In the genomic region with DNA sequence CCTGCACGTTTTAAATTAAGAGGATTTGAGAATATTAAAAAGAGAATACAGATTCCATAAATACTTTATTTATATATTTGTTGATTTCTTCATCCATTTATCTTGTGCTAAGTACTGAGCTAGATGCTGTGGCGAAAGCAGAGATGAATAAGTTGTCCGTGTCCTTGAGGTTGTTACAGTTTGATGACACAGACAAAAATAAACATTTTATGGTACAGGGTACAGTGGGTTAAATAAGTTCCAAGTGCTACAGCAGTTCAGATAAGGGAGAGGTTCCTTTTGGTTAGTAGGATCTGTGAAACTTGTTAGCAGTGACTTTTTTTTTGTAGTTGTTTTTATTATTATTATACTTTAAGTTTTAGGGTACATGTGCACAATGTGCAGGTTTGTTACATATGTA, we compare ENCODE assay signal across 1 cellular context.
TF ChIP-seq lines count a peak whose summit lies in the region.

No MANE protein-coding gene starts in this region.

TF ChIP-seq in HepG2, 621 proteins besides CTCF, POLR2A, EP300 and RAD21 (continued from another document and continues in another):
- TF ChIP-seq, protein P1, sequence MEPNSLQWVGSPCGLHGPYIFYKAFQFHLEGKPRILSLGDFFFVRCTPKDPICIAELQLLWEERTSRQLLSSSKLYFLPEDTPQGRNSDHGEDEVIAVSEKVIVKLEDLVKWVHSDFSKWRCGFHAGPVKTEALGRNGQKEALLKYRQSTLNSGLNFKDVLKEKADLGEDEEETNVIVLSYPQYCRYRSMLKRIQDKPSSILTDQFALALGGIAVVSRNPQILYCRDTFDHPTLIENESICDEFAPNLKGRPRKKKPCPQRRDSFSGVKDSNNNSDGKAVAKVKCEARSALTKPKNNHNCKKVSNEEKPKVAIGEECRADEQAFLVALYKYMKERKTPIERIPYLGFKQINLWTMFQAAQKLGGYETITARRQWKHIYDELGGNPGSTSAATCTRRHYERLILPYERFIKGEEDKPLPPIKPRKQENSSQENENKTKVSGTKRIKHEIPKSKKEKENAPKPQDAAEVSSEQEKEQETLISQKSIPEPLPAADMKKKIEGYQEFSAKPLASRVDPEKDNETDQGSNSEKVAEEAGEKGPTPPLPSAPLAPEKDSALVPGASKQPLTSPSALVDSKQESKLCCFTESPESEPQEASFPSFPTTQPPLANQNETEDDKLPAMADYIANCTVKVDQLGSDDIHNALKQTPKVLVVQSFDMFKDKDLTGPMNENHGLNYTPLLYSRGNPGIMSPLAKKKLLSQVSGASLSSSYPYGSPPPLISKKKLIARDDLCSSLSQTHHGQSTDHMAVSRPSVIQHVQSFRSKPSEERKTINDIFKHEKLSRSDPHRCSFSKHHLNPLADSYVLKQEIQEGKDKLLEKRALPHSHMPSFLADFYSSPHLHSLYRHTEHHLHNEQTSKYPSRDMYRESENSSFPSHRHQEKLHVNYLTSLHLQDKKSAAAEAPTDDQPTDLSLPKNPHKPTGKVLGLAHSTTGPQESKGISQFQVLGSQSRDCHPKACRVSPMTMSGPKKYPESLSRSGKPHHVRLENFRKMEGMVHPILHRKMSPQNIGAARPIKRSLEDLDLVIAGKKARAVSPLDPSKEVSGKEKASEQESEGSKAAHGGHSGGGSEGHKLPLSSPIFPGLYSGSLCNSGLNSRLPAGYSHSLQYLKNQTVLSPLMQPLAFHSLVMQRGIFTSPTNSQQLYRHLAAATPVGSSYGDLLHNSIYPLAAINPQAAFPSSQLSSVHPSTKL (CRISPR knock-in tag; IDR thresholded peaks at IDR 0.05): peak; percentile 71
- TF ChIP-seq, protein P2, sequence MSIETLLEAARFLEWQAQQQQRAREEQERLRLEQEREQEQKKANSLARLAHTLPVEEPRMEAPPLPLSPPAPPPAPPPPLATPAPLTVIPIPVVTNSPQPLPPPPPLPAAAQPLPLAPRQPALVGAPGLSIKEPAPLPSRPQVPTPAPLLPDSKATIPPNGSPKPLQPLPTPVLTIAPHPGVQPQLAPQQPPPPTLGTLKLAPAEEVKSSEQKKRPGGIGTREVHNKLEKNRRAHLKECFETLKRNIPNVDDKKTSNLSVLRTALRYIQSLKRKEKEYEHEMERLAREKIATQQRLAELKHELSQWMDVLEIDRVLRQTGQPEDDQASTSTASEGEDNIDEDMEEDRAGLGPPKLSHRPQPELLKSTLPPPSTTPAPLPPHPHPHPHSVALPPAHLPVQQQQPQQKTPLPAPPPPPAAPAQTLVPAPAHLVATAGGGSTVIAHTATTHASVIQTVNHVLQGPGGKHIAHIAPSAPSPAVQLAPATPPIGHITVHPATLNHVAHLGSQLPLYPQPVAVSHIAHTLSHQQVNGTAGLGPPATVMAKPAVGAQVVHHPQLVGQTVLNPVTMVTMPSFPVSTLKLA (IDR thresholded peaks at IDR 0.05): no peak
- TF ChIP-seq RXRB (CRISPR knock-in tag; IDR thresholded peaks at IDR 0.05; ENCODE audit: borderline replicate concordance) (0 out of 2 replicates have a peak, but pooled peaks have one; percentile 43), FOXC1 (CRISPR knock-in tag; IDR thresholded peaks at IDR 0.05; ENCODE audit: borderline replicate concordance) (no peak), ZNF780A (CRISPR knock-in tag; IDR thresholded peaks at IDR 0.05) (no peak), ZFX (CRISPR knock-in tag; IDR thresholded peaks at IDR 0.05; ENCODE audit: low read depth) (no peak), FOSL2 (CRISPR knock-in tag; IDR thresholded peaks at IDR 0.05) (peak; percentile 50; the same call in 1 of the 2 replicates), SAFB2 (CRISPR knock-in tag; IDR thresholded peaks at IDR 0.05; ENCODE audit: borderline replicate concordance, low read depth) (no peak), AHDC1 (CRISPR knock-in tag; IDR thresholded peaks at IDR 0.05; ENCODE audit: borderline replicate concordance) (peak; percentile 44; the same call in 1 of the 2 replicates), SATB2 (CRISPR knock-in tag; IDR thresholded peaks at IDR 0.05) (no peak), ZNF34 (CRISPR knock-in tag; IDR thresholded peaks at IDR 0.05; ENCODE audit: borderline replicate concordance) (no peak), ISX (CRISPR knock-in tag; conservative IDR thresholded peaks at IDR 0.05) (no peak), JUN (CRISPR knock-in tag; IDR thresholded peaks at IDR 0.05) (no peak), PCBP1 (IDR thresholded peaks at IDR 0.05; ENCODE audit: borderline replicate concordance, low read depth, low read length) (no peak), MAZ (IDR thresholded peaks at IDR 0.05; ENCODE audit: borderline replicate concordance, low read depth, low read length) (no peak), MAZ (CRISPR knock-in tag; IDR thresholded peaks at IDR 0.05; ENCODE audit: low read depth) (no peak), ZNF713 (CRISPR knock-in tag; IDR thresholded peaks at IDR 0.05) (no peak), KLF16 (CRISPR knock-in tag; IDR thresholded peaks at IDR 0.05) (no peak), FOXP1 (IDR thresholded peaks at IDR 0.05) (no peak), FOXP1 (CRISPR knock-in tag; IDR thresholded peaks at IDR 0.05) (peak; percentile 5; the same call in 1 of the 2 replicates), SRSF9 (IDR thresholded peaks at IDR 0.05; ENCODE audit: borderline replicate concordance, insufficient read depth, low read depth, low read length, poor library complexity, severe bottlenecking) (no peak), PHF21A (CRISPR knock-in tag; IDR thresholded peaks at IDR 0.05) (no peak), RFXANK (CRISPR knock-in tag; IDR thresholded peaks at IDR 0.05) (no peak), HNF4A (CRISPR knock-in tag; IDR thresholded peaks at IDR 0.05) (peak; percentile 42), LBX2 (CRISPR knock-in tag; IDR thresholded peaks at IDR 0.05; ENCODE audit: borderline replicate concordance) (no peak), ZNF432 (CRISPR knock-in tag; IDR thresholded peaks at IDR 0.05; ENCODE audit: borderline replicate concordance) (no peak), FOXA1 (IDR thresholded peaks at IDR 0.05) (no peak), FOXA1 (CRISPR knock-in tag; IDR thresholded peaks at IDR 0.05) (peak; percentile 41; the same call in 1 of the 2 replicates), MAFF (IDR thresholded peaks at IDR 0.05; ENCODE audit: low read depth, low read length) (peak; percentile 40; the same call in 1 of the 2 replicates)
- TF ChIP-seq, protein P3, sequence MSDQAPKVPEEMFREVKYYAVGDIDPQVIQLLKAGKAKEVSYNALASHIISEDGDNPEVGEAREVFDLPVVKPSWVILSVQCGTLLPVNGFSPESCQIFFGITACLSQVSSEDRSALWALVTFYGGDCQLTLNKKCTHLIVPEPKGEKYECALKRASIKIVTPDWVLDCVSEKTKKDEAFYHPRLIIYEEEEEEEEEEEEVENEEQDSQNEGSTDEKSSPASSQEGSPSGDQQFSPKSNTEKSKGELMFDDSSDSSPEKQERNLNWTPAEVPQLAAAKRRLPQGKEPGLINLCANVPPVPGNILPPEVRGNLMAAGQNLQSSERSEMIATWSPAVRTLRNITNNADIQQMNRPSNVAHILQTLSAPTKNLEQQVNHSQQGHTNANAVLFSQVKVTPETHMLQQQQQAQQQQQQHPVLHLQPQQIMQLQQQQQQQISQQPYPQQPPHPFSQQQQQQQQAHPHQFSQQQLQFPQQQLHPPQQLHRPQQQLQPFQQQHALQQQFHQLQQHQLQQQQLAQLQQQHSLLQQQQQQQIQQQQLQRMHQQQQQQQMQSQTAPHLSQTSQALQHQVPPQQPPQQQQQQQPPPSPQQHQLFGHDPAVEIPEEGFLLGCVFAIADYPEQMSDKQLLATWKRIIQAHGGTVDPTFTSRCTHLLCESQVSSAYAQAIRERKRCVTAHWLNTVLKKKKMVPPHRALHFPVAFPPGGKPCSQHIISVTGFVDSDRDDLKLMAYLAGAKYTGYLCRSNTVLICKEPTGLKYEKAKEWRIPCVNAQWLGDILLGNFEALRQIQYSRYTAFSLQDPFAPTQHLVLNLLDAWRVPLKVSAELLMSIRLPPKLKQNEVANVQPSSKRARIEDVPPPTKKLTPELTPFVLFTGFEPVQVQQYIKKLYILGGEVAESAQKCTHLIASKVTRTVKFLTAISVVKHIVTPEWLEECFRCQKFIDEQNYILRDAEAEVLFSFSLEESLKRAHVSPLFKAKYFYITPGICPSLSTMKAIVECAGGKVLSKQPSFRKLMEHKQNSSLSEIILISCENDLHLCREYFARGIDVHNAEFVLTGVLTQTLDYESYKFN (CRISPR knock-in tag; conservative IDR thresholded peaks at IDR 0.05): peak; percentile 35; the same call in 1 of the 2 replicates
- TF ChIP-seq, protein P4, sequence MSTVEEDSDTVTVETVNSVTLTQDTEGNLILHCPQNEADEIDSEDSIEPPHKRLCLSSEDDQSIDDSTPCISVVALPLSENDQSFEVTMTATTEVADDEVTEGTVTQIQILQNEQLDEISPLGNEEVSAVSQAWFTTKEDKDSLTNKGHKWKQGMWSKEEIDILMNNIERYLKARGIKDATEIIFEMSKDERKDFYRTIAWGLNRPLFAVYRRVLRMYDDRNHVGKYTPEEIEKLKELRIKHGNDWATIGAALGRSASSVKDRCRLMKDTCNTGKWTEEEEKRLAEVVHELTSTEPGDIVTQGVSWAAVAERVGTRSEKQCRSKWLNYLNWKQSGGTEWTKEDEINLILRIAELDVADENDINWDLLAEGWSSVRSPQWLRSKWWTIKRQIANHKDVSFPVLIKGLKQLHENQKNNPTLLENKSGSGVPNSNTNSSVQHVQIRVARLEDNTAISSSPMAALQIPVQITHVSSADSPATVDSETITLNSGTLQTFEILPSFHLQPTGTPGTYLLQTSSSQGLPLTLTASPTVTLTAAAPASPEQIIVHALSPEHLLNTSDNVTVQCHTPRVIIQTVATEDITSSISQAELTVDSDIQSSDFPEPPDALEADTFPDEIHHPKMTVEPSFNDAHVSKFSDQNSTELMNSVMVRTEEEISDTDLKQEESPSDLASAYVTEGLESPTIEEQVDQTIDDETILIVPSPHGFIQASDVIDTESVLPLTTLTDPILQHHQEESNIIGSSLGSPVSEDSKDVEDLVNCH (CRISPR knock-in tag; IDR thresholded peaks at IDR 0.05): no peak
- TF ChIP-seq, protein P5, sequence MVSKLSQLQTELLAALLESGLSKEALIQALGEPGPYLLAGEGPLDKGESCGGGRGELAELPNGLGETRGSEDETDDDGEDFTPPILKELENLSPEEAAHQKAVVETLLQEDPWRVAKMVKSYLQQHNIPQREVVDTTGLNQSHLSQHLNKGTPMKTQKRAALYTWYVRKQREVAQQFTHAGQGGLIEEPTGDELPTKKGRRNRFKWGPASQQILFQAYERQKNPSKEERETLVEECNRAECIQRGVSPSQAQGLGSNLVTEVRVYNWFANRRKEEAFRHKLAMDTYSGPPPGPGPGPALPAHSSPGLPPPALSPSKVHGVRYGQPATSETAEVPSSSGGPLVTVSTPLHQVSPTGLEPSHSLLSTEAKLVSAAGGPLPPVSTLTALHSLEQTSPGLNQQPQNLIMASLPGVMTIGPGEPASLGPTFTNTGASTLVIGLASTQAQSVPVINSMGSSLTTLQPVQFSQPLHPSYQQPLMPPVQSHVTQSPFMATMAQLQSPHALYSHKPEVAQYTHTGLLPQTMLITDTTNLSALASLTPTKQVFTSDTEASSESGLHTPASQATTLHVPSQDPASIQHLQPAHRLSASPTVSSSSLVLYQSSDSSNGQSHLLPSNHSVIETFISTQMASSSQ (IDR thresholded peaks at IDR 0.05; ENCODE audit: low read depth): no peak
- TF ChIP-seq, protein P5 (CRISPR knock-in tag; IDR thresholded peaks at IDR 0.05; ENCODE audit: borderline replicate concordance): no peak
